8 cellular contexts compared by ENCODE assay signal in the genomic region with DNA sequence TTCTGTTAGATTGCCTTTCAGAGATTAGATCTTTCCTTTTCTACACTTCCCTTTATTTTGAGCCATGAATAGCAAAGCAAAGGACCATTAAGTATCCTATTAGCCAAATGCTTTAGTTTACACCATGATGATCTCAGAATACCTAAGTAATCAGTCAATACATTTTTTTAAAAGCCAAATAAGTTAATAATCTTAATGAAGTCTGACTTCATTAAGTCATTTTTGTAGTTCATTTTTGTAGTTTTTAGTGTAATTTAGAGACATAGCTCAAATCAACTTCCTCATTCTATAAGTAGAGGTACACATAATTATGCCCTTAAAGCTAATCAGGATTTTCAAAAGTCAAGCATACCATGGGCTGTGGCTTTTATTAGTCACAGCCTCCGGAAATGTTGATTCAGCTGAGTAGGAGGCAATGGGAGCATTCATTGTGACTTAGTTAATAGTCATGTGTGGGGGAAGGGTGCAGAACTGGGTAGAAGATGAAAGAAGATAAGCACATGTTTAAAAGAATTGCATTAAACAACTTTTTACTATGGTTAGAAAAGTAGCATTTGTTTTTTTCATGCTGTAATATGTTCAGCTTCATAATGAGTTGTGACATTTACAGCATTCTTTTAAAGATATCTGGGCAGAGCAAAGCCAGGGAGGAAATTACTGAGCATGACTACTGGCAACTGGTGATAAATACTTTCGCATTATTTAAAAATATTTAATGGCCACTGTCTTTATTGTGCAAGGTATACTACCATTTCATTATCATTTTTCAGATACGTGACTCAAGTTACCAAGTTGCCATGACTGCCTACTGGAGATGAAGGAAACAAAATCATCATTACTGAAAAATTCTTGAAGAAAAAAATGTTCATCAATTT. TPM values are rescaled to one million over a fixed set of nuclear protein-coding genes. Genes with fewer than 3 reads are reported as not detected.
A peak's percentile ranks its signal among the peaks of the same experiment; 100 is the strongest.
DNase-seq lines count a peak whose midpoint lies in the region; ATAC-seq, FAIRE-seq and TF ChIP-seq lines count a peak whose summit lies in the region.

No MANE protein-coding gene starts in this region.

- DNase-seq in GM12892 (ENCODE audit: insufficient read length), result no peak
- DNase-seq in NCI-H774 (lab: John Stamatoyannopoulos, UW), result peak; percentile 84
- DNase-seq in activated CD8-positive, alpha-beta memory T cell treated with anti-CD3 and anti-CD28 coated beads for 48 hours (ENCODE audit: low read depth in 2 of 3, low spot score in 2 of 3), result peak in 2 of 3 experiments; percentile 41
- DNase-seq in fibroblast of the aortic adventitia (ENCODE audit: low read depth), result peak; percentile 98
- DNase-seq in NCI-H2196 treated with DMSO at 0.1 percent for 48 hours (lab: John Stamatoyannopoulos, UW; ENCODE audit: unreplicated experiment), result no peak
- no peak for DNase-seq in NCI-H2107 (lab: John Stamatoyannopoulos, UW)

- H3K4me3 ChIP-seq in fibroblast of the aortic adventitia (ENCODE audit: low read depth, low read length) (no peak overlapping the region), skin epidermis (no peak overlapping the region)

- ATAC-seq in HG02852 (IDR thresholded peaks at IDR 0.05; ENCODE audit: unreplicated experiment), result peak; percentile 66

- no peak for TF ChIP-seq CTCF in fibroblast of the aortic adventitia (IDR thresholded peaks at IDR 0.05; ENCODE audit: insufficient read depth, low read length)

- TF ChIP-seq POLR2A in GM12892 (IDR thresholded peaks at IDR 0.05; ENCODE audit: low read depth, low read length), result no peak

- H3K27ac ChIP-seq in skin epidermis, result peak overlapping the region in 18 of 21 experiments; percentile 20 to 90 (median 62)

- peak; percentile 54 for FAIRE-seq in GM12892 (lab: Jason Lieb, UNC)

RNA-seq across cellular contexts. Expression of a gene that starts 57.3 kb away (rescaled TPM):
- 3.2 TPM for polyA plus RNA-seq in GM12892 (2012; ENCODE audit: missing spikeins)
- 25.1 and 40.6 TPM in 2 replicates for total RNA-seq in fibroblast of the aortic adventitia (ENCODE audit: low replicate concordance)

Comparison
In these comparisons a context has a peak if more than half of its experiments do, and no peak if none do; other contexts are left out.
1. DNase-seq: peak in NCI-H774 (single experiment), activated CD8-positive, alpha-beta memory T cell treated with anti-CD3 and anti-CD28 coated beads for 48 hours (2 of 3) and fibroblast of the aortic adventitia (single experiment); none in GM12892 (single experiment), NCI-H2196 treated with DMSO at 0.1 percent for 48 hours (single experiment) and NCI-H2107 (single experiment).